In the genomic region with DNA sequence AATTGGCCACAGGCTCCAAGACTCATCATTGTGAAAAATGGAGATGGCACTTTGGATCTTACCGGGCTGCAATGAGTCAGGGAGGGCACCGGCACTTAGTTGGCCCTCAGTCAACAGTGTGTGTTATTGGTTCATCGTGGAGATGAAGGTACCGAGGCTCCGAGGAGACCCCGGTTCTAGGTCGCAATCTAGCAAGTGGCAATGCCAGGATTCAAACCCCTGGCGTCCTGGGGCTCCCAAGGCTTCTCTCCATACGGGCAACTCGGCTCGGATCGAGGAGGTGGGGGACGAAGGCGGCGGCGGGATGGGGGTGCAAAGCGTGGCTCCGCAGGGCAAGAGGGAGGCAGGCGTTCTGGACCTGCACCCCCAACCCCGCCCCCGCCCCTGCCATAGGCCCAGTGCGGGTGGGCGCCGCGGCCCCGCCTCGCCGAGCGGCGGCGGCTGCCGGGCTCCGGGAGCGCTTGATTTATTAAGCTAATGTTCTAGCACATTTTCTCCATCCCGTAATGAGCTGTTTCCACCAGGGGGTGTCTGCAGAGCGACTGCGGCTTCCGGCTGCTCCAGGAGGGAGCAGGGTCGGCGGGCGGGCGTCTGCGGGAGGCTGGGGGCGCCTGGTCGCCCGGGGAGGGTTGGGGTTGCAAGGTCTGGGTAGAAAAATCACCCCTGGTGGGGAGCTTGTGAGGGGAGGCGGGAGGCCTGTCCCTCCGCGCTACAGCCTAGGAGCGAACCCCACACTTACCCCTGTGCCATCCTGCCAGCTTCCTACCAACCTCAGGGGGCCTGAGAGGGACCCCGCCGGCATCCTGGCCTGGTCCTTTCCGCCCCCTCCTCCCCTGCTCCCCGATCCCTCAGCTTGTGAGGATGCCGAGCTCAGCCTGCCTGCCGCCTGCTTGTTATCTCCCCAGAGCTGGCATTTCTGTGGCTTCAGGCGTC, we compare ENCODE assay signal across 8 cellular contexts. TPM values are rescaled to one million over a fixed set of nuclear protein-coding genes. Genes with fewer than 3 reads are reported as not detected.
DNase-seq lines count a peak whose midpoint lies in the region; ATAC-seq and TF ChIP-seq lines count a peak whose summit lies in the region.

No MANE protein-coding gene starts in this region.

- DNase-seq in AG09319 (ENCODE audit: extremely low read depth, low read depth) (no peak), GM23248 (peak; percentile 78), SK-N-SH (peak; percentile 84), lung microvascular endothelial cell (ENCODE audit: low read depth in 2 of 2) (peak; percentile 44 to 60), type B pancreatic cell (ENCODE audit: extremely low spot score, unreplicated experiment) (no peak), KBM-7 (no peak)

- H3K4me1 ChIP-seq in GM23248 (ENCODE audit: insufficient read depth) (no peaks in the 10 kb centered on the region), SK-N-SH (ENCODE audit: control insufficient read depth in 1 of 2, insufficient read depth in 2 of 2, low read depth in 1 of 2, low read length in 1 of 2) (peaks cover 0 to 20% of the 10 kb centered on the region in 2 experiments; a peak in 1 of 4 replicates), duodenal mucosa (ENCODE audit: control insufficient read depth in 1 of 2, insufficient read depth in 2 of 2, low read length in 2 of 2) (peaks cover 9% of the 10 kb centered on the region in 2 donors)

- H3K36me3 Mint-ChIP-seq in type B pancreatic cell: no peaks in the 10 kb centered on the region

- TF ChIP-seq EP300 in SK-N-SH (IDR thresholded peaks at IDR 0.05; ENCODE audit: borderline replicate concordance in 1 of 2, low read depth in 1 of 2, low read length in 1 of 2): no peak

- peak overlapping the region; percentile 80 for H2AFZ ChIP-seq in GM23248
- H2AFZ ChIP-seq in SK-N-SH (ENCODE audit: low read depth): peak overlapping the region; percentile 72

- H3K4me3 Mint-ChIP-seq in type B pancreatic cell: peak overlapping the region; percentile 79

- in situ Hi-C loops in GM23248 (cut with MboI): loop anchor here (25.0 kb wide), 2 partner anchors 387 to 637 kb away; no protein-coding TSS in a partner anchor
- in situ Hi-C loops in KBM-7 (cut with MboI; ENCODE audit: low pct_unique_long_range_greater_than_20kb, low sequenced_read_pairs): no loop called here

- H4K20me1 ChIP-seq in GM23248 (ENCODE audit: insufficient read depth) (no peaks in the 10 kb centered on the region), SK-N-SH (ENCODE audit: insufficient read depth) (no peaks in the 10 kb centered on the region)

- POLR2A ChIA-PET in SK-N-SH (lab: Yijun Ruan, JAX): interaction anchor here (1.0 to 1.5 kb wide), 4 partner anchors 9 to 480 kb away, joined by 3 to 9 read pairs (median 4); a partner anchor contains a TSS

- WGBS in GM23248 (ENCODE audit: low coverage in 1 of 2, low lambda C conversion rate in 2 of 2, missing lambda C conversion rate in 2 of 2), 2 experiments: 2 to 3% methylated on average over 21 to 57 of the region's 57 CpGs
- WGBS in SK-N-SH (ENCODE audit: low lambda C conversion rate): 16% methylated on average over 19 of the region's 57 CpGs

- H3K9me3 Mint-ChIP-seq in type B pancreatic cell: peaks cover 5% of the 10 kb centered on the region

- H3K4me2 ChIP-seq in GM23248 (ENCODE audit: unreplicated experiment): peak overlapping the region; percentile 92
- H3K4me2 ChIP-seq in SK-N-SH: peak overlapping the region; percentile 70

- TF ChIP-seq RAD21 in SK-N-SH (IDR thresholded peaks at IDR 0.05; ENCODE audit: low read length): peak; percentile 48

- no peak for ATAC-seq in GM19455 (IDR thresholded peaks at IDR 0.05; ENCODE audit: unreplicated experiment)

- H3K4me1 Mint-ChIP-seq in type B pancreatic cell (ENCODE audit: unreplicated experiment): peaks cover 19% of the 10 kb centered on the region

- 0 out of 2 replicates have a peak, but pooled peaks cover 4% of the 10 kb centered on the region for H3K27me3 ChIP-seq in GM23248 (replicated peaks; ENCODE audit: insufficient read depth)
- H3K27me3 ChIP-seq in SK-N-SH (ENCODE audit: insufficient read depth): no peaks in the 10 kb centered on the region
- H3K27me3 ChIP-seq in duodenal mucosa (ENCODE audit: control insufficient read depth in 1 of 2, insufficient read depth in 2 of 2, low read length in 2 of 2): peaks cover 7 to 19% of the 10 kb centered on the region in 2 donors

- H3K9me2 ChIP-seq in GM23248 (ENCODE audit: insufficient read depth): no peaks in the 10 kb centered on the region
- no peaks in the 10 kb centered on the region for H3K9me2 ChIP-seq in SK-N-SH

- H3K9me3 ChIP-seq in GM23248 (ENCODE audit: low read depth) (no peaks in the 10 kb centered on the region), SK-N-SH (no peaks in the 10 kb centered on the region), duodenal mucosa (ENCODE audit: control insufficient read depth in 1 of 2, low read length in 2 of 2) (peaks cover 0 to 3% of the 10 kb centered on the region in 2 donors)

- no peak overlapping the region for H3K27ac Mint-ChIP-seq in type B pancreatic cell

- H3K9ac ChIP-seq in GM23248 (0 out of 2 replicates have a peak overlapping the region, but pooled peaks have one; percentile 12), SK-N-SH (no peak overlapping the region), duodenal mucosa (ENCODE audit: low read depth in 1 of 2, low read length in 2 of 2) (peak overlapping the region in 1 of 2 donors; percentile 48)

- H3K36me3 ChIP-seq in GM23248 (ENCODE audit: low read depth) (no peaks in the 10 kb centered on the region), SK-N-SH (replicated peaks in 1 of 2; ENCODE audit: control insufficient read depth in 1 of 2, insufficient read depth in 2 of 2, low read length in 1 of 2) (no peaks in the 10 kb centered on the region), duodenal mucosa (ENCODE audit: control insufficient read depth in 1 of 2, insufficient read depth in 2 of 2, low read length in 2 of 2) (no peaks in the 10 kb centered on the region)

- TF ChIP-seq CTCF in AG09319 (IDR thresholded peaks at IDR 0.05; ENCODE audit: low read depth, low read length) (peak; percentile 39), SK-N-SH (IDR thresholded peaks at IDR 0.05) (peak; percentile 44), type B pancreatic cell (conservative IDR thresholded peaks at IDR 0.05) (peak; percentile 70)

- H3K27ac ChIP-seq in GM23248 (no peak overlapping the region), SK-N-SH (ENCODE audit: low read depth in 2 of 2, low read length in 1 of 2) (peak overlapping the region in 1 of 2 experiments; percentile 17; a peak in 1 of 4 replicates), duodenal mucosa (ENCODE audit: low read depth, low read length) (no peak overlapping the region)

- H3K4me3 ChIP-seq in GM23248 (peak overlapping the region; percentile 69), SK-N-SH (ENCODE audit: low read depth in 2 of 2, low read length in 1 of 2) (peak overlapping the region; percentile 37 to 42; a peak in 3 of 4 replicates), duodenal mucosa (ENCODE audit: low read depth in 1 of 2, low read length in 2 of 2) (peak overlapping the region; percentile 51 to 52)

- no peaks in the 10 kb centered on the region for H3F3A ChIP-seq in GM23248 (ENCODE audit: insufficient read depth)
- no peaks in the 10 kb centered on the region for H3F3A ChIP-seq in SK-N-SH (replicated peaks; ENCODE audit: insufficient read depth)

- H3K27me3 Mint-ChIP-seq in type B pancreatic cell: peaks cover 39% of the 10 kb centered on the region

- CTCF ChIA-PET in SK-N-SH (lab: Yijun Ruan, JAX): interaction anchor here (0.5 to 3.2 kb wide), 27 partner anchors 9 to 638 kb away, joined by 3 to 28 read pairs (median 4); a partner anchor contains a TSS

- H3K79me2 ChIP-seq in GM23248 (ENCODE audit: insufficient read depth): no peaks in the 10 kb centered on the region
- H3K79me2 ChIP-seq in SK-N-SH (ENCODE audit: insufficient read depth): no peaks in the 10 kb centered on the region

TF ChIP-seq in SK-N-SH, 30 proteins besides CTCF, POLR2A, EP300 and RAD21:
- no peak for TF ChIP-seq NFIC (IDR thresholded peaks at IDR 0.05; ENCODE audit: borderline replicate concordance)
- TF ChIP-seq JUND (IDR thresholded peaks at IDR 0.05): no peak
- peak; percentile 40 for TF ChIP-seq SMC3 (IDR thresholded peaks at IDR 0.05; ENCODE audit: low read depth, low read length)
- TF ChIP-seq CHD2 (IDR thresholded peaks at IDR 0.05; ENCODE audit: low read length, partially characterized antibody): no peak
- TF ChIP-seq TAF1 (IDR thresholded peaks at IDR 0.05; ENCODE audit: borderline replicate concordance, low read depth, low read length): 0 out of 2 replicates have a peak, but pooled peaks have one; percentile 16
- TF ChIP-seq POLR2AphosphoS5 (IDR thresholded peaks at IDR 0.05; ENCODE audit: low read depth, low read length): no peak
- TF ChIP-seq ELF1 (IDR thresholded peaks at IDR 0.05): no peak
- TF ChIP-seq EZH2phosphoT487 (IDR thresholded peaks at IDR 0.05; ENCODE audit: borderline replicate concordance, low read depth): no peak

RNA-seq across cellular contexts. Expression of a gene that starts 48.7 kb away (rescaled TPM):
- total RNA-seq in GM23248 (2014; rRNA removed; shearing (Covaris generic)): 3.6 and 4.8 TPM in 2 replicates
- polyA plus RNA-seq in GM23248 (2016; fragmentation: Nextera tagmentation; extraction: Ambion mirVana) (3.4 and 3.6 TPM in 2 replicates), SK-N-SH (2012; rRNA removed) (6.9 and 7.2 TPM in 2 replicates)
- polyA plus RNA-seq in SK-N-SH (2012; cell fraction: cytosol; rRNA removed): 2.2 and 3.3 TPM in 2 replicates
- polyA plus RNA-seq in SK-N-SH (2012; cell fraction: nucleus; rRNA removed): 18.0 and 20.4 TPM in 2 replicates
- total RNA-seq in lung microvascular endothelial cell (0.40 and 3.1 TPM in 2 replicates), type B pancreatic cell (ENCODE audit: low replicate concordance) (5.2 and 11.6 TPM in 2 replicates)

Comparison
In these comparisons a context has a peak if more than half of its experiments do, and no peak if none do; other contexts are left out.
1. DNase-seq: peak in GM23248 (single experiment), SK-N-SH (single experiment) and lung microvascular endothelial cell (2 of 2); none in AG09319 (single experiment), type B pancreatic cell (single experiment) and KBM-7 (single experiment).
2. Peak in every context shown above with its lines, with median percentiles within 50 percentile points of each other: CTCF ChIP-seq and H3K4me3 ChIP-seq.